28 cellular contexts compared by ENCODE assay signal in the genomic region with DNA sequence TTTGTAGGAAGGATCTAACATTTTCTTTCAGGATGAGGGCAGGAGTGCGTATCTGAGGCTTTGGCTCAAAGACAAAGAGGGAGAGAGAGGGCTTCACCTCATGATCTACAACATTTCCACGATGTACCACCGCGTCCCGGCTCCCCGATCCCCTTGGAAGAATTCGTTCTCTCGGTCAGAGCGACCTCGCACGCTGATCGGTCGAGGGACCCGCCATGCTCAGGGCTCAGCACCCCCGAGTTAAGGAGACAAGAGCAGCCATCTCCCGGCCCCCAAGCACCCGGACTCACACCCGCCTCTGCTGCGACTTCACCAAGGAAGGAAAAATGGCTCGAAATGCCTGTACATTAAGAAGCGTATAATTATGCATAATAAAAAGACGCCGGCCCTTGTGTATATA.
"Had no signal": no experiment of that assay in that cellular context is flagged by ENCODE, and none has a peak within 500 bp of the region (broad histone marks: within the 10 kb centered on the region; RNA-seq: fewer than 3 reads in every experiment).

No MANE protein-coding gene starts in this region.

- ATAC-seq: activated T-cell treated with anti-CD3 and anti-CD28 coated beads, Interleukin-2, amount 50 U/mL, for 72 hours; effector memory CD8-positive, alpha-beta T cell; foreskin keratinocyte; gastrocnemius medialis; WTC11 had no signal

- H3K27me3 ChIP-seq: foreskin keratinocyte had no signal

- DNase-seq: activated CD4-positive, alpha-beta memory T cell treated with anti-CD3 and anti-CD28 coated beads, Interleukin-2, amount 10 ng/mL, durations not matched to agents 7 days and 5 days; activated CD4-positive, alpha-beta T cell treated with anti-CD3 and anti-CD28 coated beads for 1 hour; activated CD4-positive, alpha-beta T cell treated with anti-CD3 and anti-CD28 coated beads for 4 hours; activated CD4-positive, alpha-beta T cell treated with anti-CD3 and anti-CD28 coated beads, Interleukin-2, amount 10 ng/mL, durations not matched to agents 7 days and 5 days; activated CD4-positive, alpha-beta T cell treated with anti-CD3 and anti-CD28 coated beads, Interleukin-2, amount 50 U/mL, for 4 hours; activated CD8-positive, alpha-beta memory T cell treated with anti-CD3 and anti-CD28 coated beads, Interleukin-2, amount 50 U/mL, for 48 hours; activated effector memory CD4-positive, alpha-beta T cell treated with Interleukin-2 at 50 U/mL for 16 hours; activated gamma-delta T cell treated with Interleukin-2 at 50 U/mL for 16 hours; activated naive CD4-positive, alpha-beta T cell treated with anti-CD3 and anti-CD28 coated beads, Interleukin-2, amount 50 U/mL, for 16 hours; activated naive CD4-positive, alpha-beta T cell treated with Interleukin-2 at 50 U/mL for 16 hours; activated T-cell treated with anti-CD3 and anti-CD28 coated beads for 4 hours; activated T-cell treated with anti-CD3 and anti-CD28 coated beads, Interleukin-2, amount 50 U/mL, for 24 hours; activated T-cell treated with anti-CD3 and anti-CD28 coated beads, Interleukin-2, amount 50 U/mL, for 72 hours; amniotic stem cell; anterior cingulate cortex; brain microvascular endothelial cell; cortex of kidney; dermis blood vessel endothelial cell; effector CD4-positive, alpha-beta T cell; effector memory CD8-positive, alpha-beta T cell; erythroblast; foreskin keratinocyte; gastrocnemius medialis; T-helper 2 cell had no signal

- H3K9me3 Mint-ChIP-seq: activated CD4-positive, alpha-beta memory T cell treated with anti-CD3 and anti-CD28 coated beads, Interleukin-2, amount 10 ng/mL, durations not matched to agents 7 days and 5 days; activated T-cell treated with anti-CD3 and anti-CD28 coated beads, Interleukin-2, amount 50 U/mL, for 24 hours; activated T-cell treated with anti-CD3 and anti-CD28 coated beads, Interleukin-2, amount 50 U/mL, for 72 hours; central memory CD8-positive, alpha-beta T cell; effector memory CD8-positive, alpha-beta T cell had no signal

- H3K27ac Mint-ChIP-seq: activated CD4-positive, alpha-beta memory T cell treated with anti-CD3 and anti-CD28 coated beads, Interleukin-2, amount 10 ng/mL, durations not matched to agents 7 days and 5 days; activated CD4-positive, alpha-beta T cell treated with anti-CD3 and anti-CD28 coated beads, Interleukin-2, amount 10 ng/mL, durations not matched to agents 7 days and 5 days; activated naive CD8-positive, alpha-beta T cell; activated T-cell treated with anti-CD3 and anti-CD28 coated beads, Interleukin-2, amount 50 U/mL, for 24 hours; activated T-cell treated with anti-CD3 and anti-CD28 coated beads, Interleukin-2, amount 50 U/mL, for 72 hours; effector memory CD8-positive, alpha-beta T cell; WTC11 had no signal

- H3K36me3 ChIP-seq: brain microvascular endothelial cell, esophagus muscularis mucosa, gastrocnemius medialis had no signal

- H3K4me3 Mint-ChIP-seq: activated CD4-positive, alpha-beta memory T cell treated with anti-CD3 and anti-CD28 coated beads, Interleukin-2, amount 10 ng/mL, durations not matched to agents 7 days and 5 days; activated CD4-positive, alpha-beta T cell treated with anti-CD3 and anti-CD28 coated beads, Interleukin-2, amount 10 ng/mL, durations not matched to agents 7 days and 5 days; activated naive CD8-positive, alpha-beta T cell; activated T-cell treated with anti-CD3 and anti-CD28 coated beads, Interleukin-2, amount 50 U/mL, for 24 hours; activated T-cell treated with anti-CD3 and anti-CD28 coated beads, Interleukin-2, amount 50 U/mL, for 72 hours; central memory CD8-positive, alpha-beta T cell; effector memory CD8-positive, alpha-beta T cell; WTC11 had no signal

- H3K4me1 Mint-ChIP-seq: activated CD4-positive, alpha-beta memory T cell treated with anti-CD3 and anti-CD28 coated beads, Interleukin-2, amount 10 ng/mL, durations not matched to agents 7 days and 5 days; activated CD4-positive, alpha-beta T cell treated with anti-CD3 and anti-CD28 coated beads, Interleukin-2, amount 10 ng/mL, durations not matched to agents 7 days and 5 days had no signal

- H3K4me3 ChIP-seq: esophagus muscularis mucosa, gastrocnemius medialis had no signal

- H3K27ac ChIP-seq: brain microvascular endothelial cell, esophagus muscularis mucosa, foreskin keratinocyte, gastrocnemius medialis had no signal

- H3K9me3 ChIP-seq: esophagus muscularis mucosa, gastrocnemius medialis had no signal

- H3K27me3 Mint-ChIP-seq: activated CD4-positive, alpha-beta memory T cell treated with anti-CD3 and anti-CD28 coated beads, Interleukin-2, amount 10 ng/mL, durations not matched to agents 7 days and 5 days had no signal

- H3K36me3 Mint-ChIP-seq: activated naive CD8-positive, alpha-beta T cell; WTC11 had no signal

- H3K4me1 ChIP-seq: esophagus muscularis mucosa, foreskin keratinocyte, gastrocnemius medialis had no signal
